In genomic region chr7:149855368-149856305, GRCh38 we compare ENCODE assay signal across 10 cellular contexts. TPM values are rescaled to one million over a fixed set of nuclear protein-coding genes. Genes with fewer than 3 reads are reported as not detected.
DNase-seq lines count a peak whose midpoint lies in the region; ATAC-seq, FAIRE-seq and TF ChIP-seq lines count a peak whose summit lies in the region.
"Had no signal": no experiment of that assay in that cellular context is flagged by ENCODE, and none has a peak within 500 bp of the region (broad histone marks: within the 10 kb centered on the region; RNA-seq: fewer than 3 reads in every experiment).

No MANE protein-coding gene starts in this region.

- H3K9me3 ChIP-seq in CD4-positive, alpha-beta memory T cell (ENCODE audit: control insufficient read depth in 1 of 2, low read length in 2 of 2), result no peaks in the 10 kb centered on the region
- H3K9me3 ChIP-seq in HUES6 (ENCODE audit: control insufficient read depth, insufficient read depth, low read depth, low read length), result no peaks in the 10 kb centered on the region
- no peaks in the 10 kb centered on the region for H3K9me3 ChIP-seq in left lung
- H3K9me3 ChIP-seq in kidney (ENCODE audit: control insufficient read depth in 1 of 2, low read length in 2 of 2), result no peaks in the 10 kb centered on the region

- H3K27me3 Mint-ChIP-seq in CD4-positive, alpha-beta memory T cell, result no peaks in the 10 kb centered on the region
- H3K27me3 Mint-ChIP-seq: activated naive CD8-positive, alpha-beta T cell treated with anti-CD3 and anti-CD28 coated beads, Interleukin-2, amount 10 ng/mL, durations not matched to agents 7 days and 5 days had no signal

- H3K4me1 ChIP-seq in CD4-positive, alpha-beta memory T cell (ENCODE audit: insufficient read depth, low read length), result peaks cover 38% of the 10 kb centered on the region
- H3K4me1 ChIP-seq in HUES6 (ENCODE audit: control insufficient read depth, insufficient read depth, low read length) (peaks cover 25% of the 10 kb centered on the region), left lung (peaks cover 5 to 11% of the 10 kb centered on the region in 2 donors), kidney (ENCODE audit: control insufficient read depth in 1 of 2, insufficient read depth in 1 of 2, low read depth in 1 of 2, low read length in 2 of 2) (peaks cover 3 to 16% of the 10 kb centered on the region in 2 donors)

- peak overlapping the region in 6 of 8 donors; percentile 12 to 85 (median 64) for H3K4me3 Mint-ChIP-seq in CD4-positive, alpha-beta memory T cell

- peak overlapping the region; percentile 54 to 95 (median 83) for H3K27ac Mint-ChIP-seq in CD4-positive, alpha-beta memory T cell

- H3K36me3 Mint-ChIP-seq in CD4-positive, alpha-beta memory T cell, result peaks cover 27 to 31% of the 10 kb centered on the region in 2 donors

- no peaks in the 10 kb centered on the region for H3K9me3 Mint-ChIP-seq in CD4-positive, alpha-beta memory T cell
- H3K9me3 Mint-ChIP-seq: activated naive CD8-positive, alpha-beta T cell treated with anti-CD3 and anti-CD28 coated beads, Interleukin-2, amount 10 ng/mL, durations not matched to agents 7 days and 5 days had no signal

- H3K4me1 Mint-ChIP-seq in CD4-positive, alpha-beta memory T cell, result peaks cover 36 to 50% (median 40%) of the 10 kb centered on the region in 4 donors

- no peak for FAIRE-seq in kidney (lab: Jason Lieb, UNC)

- peak overlapping the region; percentile 9 for H3K9ac ChIP-seq in HUES6 (ENCODE audit: low read length)
- no peak overlapping the region for H3K9ac ChIP-seq in kidney (ENCODE audit: low read length in 2 of 2)

- ATAC-seq in left lung (peak; percentile 33), GM19397 (IDR thresholded peaks at IDR 0.05; ENCODE audit: unreplicated experiment) (no peak), HG02798 (IDR thresholded peaks at IDR 0.05; ENCODE audit: poor library complexity, unreplicated experiment) (no peak)

- no peak overlapping the region for H3K4me3 ChIP-seq in CD4-positive, alpha-beta memory T cell (ENCODE audit: low read length in 2 of 2)
- H3K4me3 ChIP-seq in HUES6 (ENCODE audit: low read depth, low read length) (peak overlapping the region; percentile 27), left lung (no peak overlapping the region), kidney (ENCODE audit: low read length in 2 of 2) (no peak overlapping the region)

- H3K36me3 ChIP-seq in CD4-positive, alpha-beta memory T cell (ENCODE audit: insufficient read depth, low read length), result peaks cover 4% of the 10 kb centered on the region
- H3K36me3 ChIP-seq in HUES6 (ENCODE audit: control insufficient read depth, insufficient read depth, low read length) (no peaks in the 10 kb centered on the region), left lung (peaks cover 0 to 24% of the 10 kb centered on the region in 2 donors), kidney (ENCODE audit: control insufficient read depth in 1 of 2, insufficient read depth in 2 of 2, low read length in 2 of 2) (peaks cover 4 to 10% of the 10 kb centered on the region in 2 donors)

- DNase-seq in CD4-positive, alpha-beta memory T cell, result no peak
- DNase-seq in amniotic epithelial cell (ENCODE audit: low read depth) (peak; percentile 66), left lung (no peak), kidney (no peak), D341Med (ENCODE audit: low spot score) (no peak)
- DNase-seq: activated naive CD8-positive, alpha-beta T cell treated with anti-CD3 and anti-CD28 coated beads, Interleukin-2, amount 10 ng/mL, durations not matched to agents 7 days and 5 days; stimulated activated CD8-positive, alpha-beta memory T cell treated with anti-CD3 and anti-CD28 coated beads, Interleukin-4, amount 100 ng/mL, for 48 hours had no signal

- intact Hi-C loops in CD4-positive, alpha-beta memory T cell (cut with micrococcal nuclease), result loop anchor here (2.0 kb wide), 2 partner anchors 15 to 17 kb away; partner anchors contain the start of gene ZNF862
- intact Hi-C loops in left lung (cut with DNase I), result no loop called here
- intact Hi-C loops in kidney (cut with DNase I), result no loop called here

- POLR2A ChIA-PET in CD4-positive, alpha-beta memory T cell (lab: Charles Lee; ENCODE audit: partially characterized antibody), result interaction anchor here (3.2 to 6.5 kb wide), 3 partner anchors 10 to 17 kb away, joined by 23 to 49 read pairs (median 47); partner anchors contain the start of gene ZNF862

- H3K27ac ChIP-seq in CD4-positive, alpha-beta memory T cell (ENCODE audit: low read depth, low read length), result no peak overlapping the region
- H3K27ac ChIP-seq in HUES6 (ENCODE audit: low read depth, low read length) (peak overlapping the region; percentile 19; the same call in 1 of the 2 replicates), left lung (no peak overlapping the region), kidney (ENCODE audit: low read depth in 2 of 2, low read length in 2 of 2) (no peak overlapping the region)

- no peak for TF ChIP-seq CTCF in left lung (IDR thresholded peaks at IDR 0.05)
- no peak for TF ChIP-seq CTCF in kidney (IDR thresholded peaks at IDR 0.05; ENCODE audit: borderline replicate concordance, extremely low read depth, insufficient read depth)

- CTCF ChIA-PET in CD4-positive, alpha-beta memory T cell (lab: Charles Lee; ENCODE audit: partially characterized antibody), result interaction anchor here (1.3 to 1.8 kb wide), 5 partner anchors 15 to 57 kb away, joined by 3 to 8 read pairs (median 4); no protein-coding TSS in a partner anchor

- H3K27me3 ChIP-seq in CD4-positive, alpha-beta memory T cell (ENCODE audit: insufficient read depth, low read length), result no peaks in the 10 kb centered on the region
- no peaks in the 10 kb centered on the region for H3K27me3 ChIP-seq in HUES6 (ENCODE audit: control insufficient read depth, insufficient read depth, low read length)
- H3K27me3 ChIP-seq in left lung, result no peaks in the 10 kb centered on the region

RNA-seq across cellular contexts. Expression of gene ZNF862, which starts 17.5 kb away (rescaled TPM):
- 10 to 100 TPM; 84.2 to 88.6 TPM for total RNA-seq in CD4-positive, alpha-beta memory T cell
- 10 to 100 TPM in 1 of 2 donors, 1 to 10 TPM in 1; 9.8 to 10.5 TPM for polyA plus RNA-seq in CD4-positive, alpha-beta memory T cell
- total RNA-seq in left lung (10 to 100 TPM in 1 of 2 donors, 1 to 10 TPM in 1; 9.8 to 16.4 TPM), kidney (29.1 TPM)
- 5.7 TPM for polyA plus RNA-seq in kidney (ENCODE audit: insufficient read depth, low read depth, low replicate concordance)

RNA-seq across cellular contexts. Expression of gene ATP6V0E2, which starts 18.1 kb away (rescaled TPM):
- total RNA-seq in CD4-positive, alpha-beta memory T cell, result 10 to 100 TPM; 64.6 to 65.3 TPM
- 100 to 1,000 TPM; 144 to 163 TPM for polyA plus RNA-seq in CD4-positive, alpha-beta memory T cell
- total RNA-seq in left lung, result 10 to 100 TPM; 18.4 to 30.5 TPM
- 19.8 TPM for total RNA-seq in kidney
- polyA plus RNA-seq in kidney (ENCODE audit: insufficient read depth, low read depth, low replicate concordance), result 138 TPM
